In the genomic region with DNA sequence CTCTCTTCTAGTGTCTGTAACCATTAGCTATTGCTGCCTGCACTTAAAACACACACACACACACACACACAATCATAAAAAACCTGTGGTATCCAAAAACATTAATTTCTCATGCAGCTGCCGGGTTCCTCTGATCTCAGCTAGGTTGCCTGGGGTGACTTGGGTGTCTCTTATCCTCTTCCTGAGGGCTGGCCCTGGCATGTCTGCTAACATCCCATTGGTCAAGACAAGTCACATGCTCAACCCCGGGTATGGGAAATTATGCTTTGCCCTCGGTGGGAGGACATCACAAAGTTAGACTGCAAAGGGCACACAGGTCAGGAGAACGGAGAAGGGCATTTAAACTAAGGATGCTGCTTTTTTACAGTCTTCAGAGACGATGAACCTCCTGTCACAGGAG, we compare ENCODE assay signal across 8 cellular contexts. TPM values are rescaled to one million over a fixed set of nuclear protein-coding genes. Genes with fewer than 3 reads are reported as not detected.
DNase-seq lines count a peak whose midpoint lies in the region; ATAC-seq and TF ChIP-seq lines count a peak whose summit lies in the region.

No MANE protein-coding gene starts in this region.

- peaks cover 6% of the 10 kb centered on the region for H3K4me1 Mint-ChIP-seq in activated T-helper 17 cell treated with anti-CD3 and anti-CD28 coated beads, Interleukin-2, amount 50 U/mL, for 72 hours
- H3K4me1 Mint-ChIP-seq in memory B cell: peaks cover 7% of the 10 kb centered on the region

- no peak overlapping the region for H3K4me2 ChIP-seq in hepatocyte

- no peak overlapping the region for H3K27ac ChIP-seq in right atrium auricular region
- H3K27ac ChIP-seq in hepatocyte: no peak overlapping the region

- ATAC-seq in Right ventricle myocardium superior (ENCODE audit: poor library complexity) (peak; percentile 46), memory B cell (ENCODE audit: low read depth) (no peak)
- ATAC-seq in activated T-helper 17 cell treated with anti-CD3 and anti-CD28 coated beads, Interleukin-2, amount 50 U/mL, for 72 hours (replicated peaks): peak; percentile 88

- H3K4me3 Mint-ChIP-seq in activated T-helper 17 cell treated with anti-CD3 and anti-CD28 coated beads, Interleukin-2, amount 50 U/mL, for 72 hours: peak overlapping the region; percentile 64
- H3K4me3 Mint-ChIP-seq in memory B cell: peak overlapping the region; percentile 4

- DNase-seq in Right ventricle myocardium superior: peak; percentile 32
- DNase-seq in right atrium auricular region (ENCODE audit: low spot score): no peak
- DNase-seq in NCI-H446 treated with DMSO at 0.1 percent for 48 hours (lab: John Stamatoyannopoulos, UW): peak; percentile 22
- DNase-seq in memory B cell (ENCODE audit: low spot score in 2 of 2): no peak
- DNase-seq in effector CD4-positive, alpha-beta T cell: no peak
- DNase-seq in hepatocyte (ENCODE audit: low spot score): no peak
- DNase-seq in posterior vena cava (ENCODE audit: low spot score): no peak

- H3K27me3 ChIP-seq in right atrium auricular region: no peaks in the 10 kb centered on the region
- no peaks in the 10 kb centered on the region for H3K27me3 ChIP-seq in hepatocyte

- no peaks in the 10 kb centered on the region for H3K36me3 ChIP-seq in right atrium auricular region
- no peaks in the 10 kb centered on the region for H3K36me3 ChIP-seq in hepatocyte (replicated peaks; ENCODE audit: insufficient read depth, low read depth)

- no peaks in the 10 kb centered on the region for H3K9me2 ChIP-seq in hepatocyte (replicated peaks; ENCODE audit: insufficient read depth)

- H3K36me3 Mint-ChIP-seq in activated T-helper 17 cell treated with anti-CD3 and anti-CD28 coated beads, Interleukin-2, amount 50 U/mL, for 72 hours (ENCODE audit: low read depth): no peaks in the 10 kb centered on the region
- no peaks in the 10 kb centered on the region for H3K36me3 Mint-ChIP-seq in memory B cell

- no peak for TF ChIP-seq CTCF in right atrium auricular region (IDR thresholded peaks at IDR 0.05)
- no peak for TF ChIP-seq CTCF in hepatocyte (IDR thresholded peaks at IDR 0.05; ENCODE audit: poor library complexity)

- H2AFZ ChIP-seq in hepatocyte: no peak overlapping the region

- H4K20me1 ChIP-seq in hepatocyte (ENCODE audit: insufficient read depth, poor library complexity, severe bottlenecking): no peaks in the 10 kb centered on the region

- H3K4me3 ChIP-seq in right atrium auricular region (no peak overlapping the region), hepatocyte (no peak overlapping the region)

- H3K4me1 ChIP-seq in right atrium auricular region (peaks cover 0 to 23% of the 10 kb centered on the region in 2 donors), hepatocyte (ENCODE audit: insufficient read depth) (peaks cover 3% of the 10 kb centered on the region)

- H3K27ac Mint-ChIP-seq in activated T-helper 17 cell treated with anti-CD3 and anti-CD28 coated beads, Interleukin-2, amount 50 U/mL, for 72 hours: peak overlapping the region; percentile 67
- no peak overlapping the region for H3K27ac Mint-ChIP-seq in memory B cell

- 55% methylated on average over 5 of the region's 5 CpGs for WGBS in hepatocyte (ENCODE audit: low lambda C conversion rate, missing lambda C conversion rate)

- intact Hi-C loops in Right ventricle myocardium superior (cut with DNase I): loop anchor here (5.0 to 10.0 kb wide), 2 partner anchors 260 to 353 kb away; no protein-coding TSS in a partner anchor
- intact Hi-C loops in posterior vena cava (cut with DNase I): loop anchor here in 1 of 2 donors (5.0 to 10.0 kb wide), 2 partner anchors 180 to 343 kb away; no protein-coding TSS in a partner anchor

- H3K9me3 ChIP-seq in right atrium auricular region (peaks cover 0 to 8% of the 10 kb centered on the region in 2 donors), hepatocyte (ENCODE audit: low read depth) (no peaks in the 10 kb centered on the region)

- H3K79me2 ChIP-seq in hepatocyte: no peaks in the 10 kb centered on the region

- H3K9me3 Mint-ChIP-seq in activated T-helper 17 cell treated with anti-CD3 and anti-CD28 coated beads, Interleukin-2, amount 50 U/mL, for 72 hours: no peaks in the 10 kb centered on the region
- H3K9me3 Mint-ChIP-seq in memory B cell: no peaks in the 10 kb centered on the region

- no peaks in the 10 kb centered on the region for H3K27me3 Mint-ChIP-seq in activated T-helper 17 cell treated with anti-CD3 and anti-CD28 coated beads, Interleukin-2, amount 50 U/mL, for 72 hours
- H3K27me3 Mint-ChIP-seq in memory B cell: peaks cover 8% of the 10 kb centered on the region

RNA-seq across cellular contexts. Expression of a gene that starts 55.7 kb away (rescaled TPM):
- total RNA-seq in Right ventricle myocardium superior (0.35 TPM), right atrium auricular region (under 1 TPM; 0.59 to 0.90 TPM), hepatocyte (0.88 and 2.3 TPM in 2 replicates), posterior vena cava (1 to 10 TPM; 1.1 to 2.0 TPM)
- total RNA-seq in activated T-helper 17 cell treated with anti-CD3 and anti-CD28 coated beads, Interleukin-2, amount 50 U/mL, for 72 hours: not detected
- polyA plus RNA-seq in hepatocyte: 2.7 and 4.7 TPM in 2 replicates

Comparison
In these comparisons a context has a peak if more than half of its experiments do, and no peak if none do; other contexts are left out.
1. DNase-seq: peak in Right ventricle myocardium superior (single experiment) and NCI-H446 treated with DMSO at 0.1 percent for 48 hours (single experiment); none in right atrium auricular region (single experiment), memory B cell (0 of 2), effector CD4-positive, alpha-beta T cell (single experiment), hepatocyte (single experiment) and posterior vena cava (single experiment).